Comparison of ENCODE assay signal across 8 cellular contexts in genomic region chr12:27245039-27245438, GRCh38. TPM values are rescaled to one million over a fixed set of nuclear protein-coding genes. Genes with fewer than 3 reads are reported as not detected.
A peak's percentile ranks its signal among the peaks of the same experiment; 100 is the strongest.
DNase-seq lines count a peak whose midpoint lies in the region; ATAC-seq and TF ChIP-seq lines count a peak whose summit lies in the region.

No MANE protein-coding gene starts in this region.

- peaks cover 4% of the 10 kb centered on the region for H3K36me3 Mint-ChIP-seq in activated B cell treated with CpG ODN at 0.5 μM for 24 hours (ENCODE audit: low read depth)
- peaks cover 28 to 39% of the 10 kb centered on the region in 2 donors for H3K36me3 Mint-ChIP-seq in stimulated activated naive B cell treated with anti-CD40 and anti-IgM and Interleukin-4, amounts not matched to agents 10 μg/mL and 1 μg/mL and 100 μg/mL, for 72 hours

- no peak for TF ChIP-seq CTCF in activated B cell treated with CpG ODN at 0.5 μM for 24 hours (IDR thresholded peaks at IDR 0.05)

- H3K4me1 Mint-ChIP-seq in activated B cell treated with CpG ODN at 0.5 μM for 24 hours = peaks cover 38% of the 10 kb centered on the region
- H3K4me1 Mint-ChIP-seq in stimulated activated naive B cell treated with anti-CD40 and anti-IgM and Interleukin-4, amounts not matched to agents 10 μg/mL and 1 μg/mL and 100 μg/mL, for 72 hours = peaks cover 24 to 46% of the 10 kb centered on the region in 2 donors

- no peak for ATAC-seq in activated B cell treated with CpG ODN at 0.5 μM for 24 hours (ENCODE audit: low read depth)
- ATAC-seq in stimulated activated naive B cell treated with anti-CD40 and anti-IgM and Interleukin-4, amounts not matched to agents 10 μg/mL and 1 μg/mL and 100 μg/mL, for 72 hours (replicated peaks) = no peak

- intact Hi-C loops in activated B cell treated with CpG ODN at 0.5 μM for 24 hours (cut with micrococcal nuclease) = loop anchor here (2.0 to 10.0 kb wide), 6 partner anchors 24 to 950 kb away; partner anchors contain the start of genes BMAL2, CCDC91, FGFR1OP2 and MRPS35

- DNase-seq in NOMO-1 treated with DMSO at 0.1 percent for 48 hours (lab: John Stamatoyannopoulos, UW; ENCODE audit: unreplicated experiment) = peak; percentile 31
- DNase-seq in NOMO-1 treated with dmso at 0.1 percent for 144 hours (lab: John Stamatoyannopoulos, UW; ENCODE audit: unreplicated experiment) = no peak
- no peak for DNase-seq in activated B cell treated with CpG ODN at 0.5 μM for 24 hours
- no peak for DNase-seq in stimulated activated naive B cell treated with anti-CD40 and anti-IgM and Interleukin-4, amounts not matched to agents 10 μg/mL and 1 μg/mL and 100 μg/mL, for 72 hours
- no peak for DNase-seq in COR-L47 (lab: John Stamatoyannopoulos, UW)
- no peak for DNase-seq in GF-D8 (lab: John Stamatoyannopoulos, UW)
- DNase-seq in SHP77 treated with DMSO at 0.1 percent for 48 hours (lab: John Stamatoyannopoulos, UW) = no peak

- H3K27ac Mint-ChIP-seq in activated B cell treated with CpG ODN at 0.5 μM for 24 hours = peak overlapping the region; percentile 95
- peak overlapping the region; percentile 98 for H3K27ac Mint-ChIP-seq in stimulated activated naive B cell treated with anti-CD40 and anti-IgM and Interleukin-4, amounts not matched to agents 10 μg/mL and 1 μg/mL and 100 μg/mL, for 72 hours

- POLR2A ChIA-PET in activated B cell treated with CpG ODN at 0.5 μM for 24 hours (lab: Charles Lee) = interaction anchor here (0.8 to 2.8 kb wide), 5 partner anchors 24 to 222 kb away, joined by 3 to 13 read pairs (median 6); partner anchors contain the start of gene MED21

- H3K4me3 Mint-ChIP-seq in activated B cell treated with CpG ODN at 0.5 μM for 24 hours = peak overlapping the region; percentile 98
- peak overlapping the region; percentile 95 to 96 for H3K4me3 Mint-ChIP-seq in stimulated activated naive B cell treated with anti-CD40 and anti-IgM and Interleukin-4, amounts not matched to agents 10 μg/mL and 1 μg/mL and 100 μg/mL, for 72 hours

- CTCF ChIA-PET in activated B cell treated with CpG ODN at 0.5 μM for 24 hours (lab: Charles Lee) = interaction anchor here (0.8 to 1.6 kb wide), 3 partner anchors 23 to 142 kb away, joined by 3 to 5 read pairs (median 3); no protein-coding TSS in a partner anchor

- H3K9me3 Mint-ChIP-seq in activated B cell treated with CpG ODN at 0.5 μM for 24 hours = no peaks in the 10 kb centered on the region
- H3K9me3 Mint-ChIP-seq in stimulated activated naive B cell treated with anti-CD40 and anti-IgM and Interleukin-4, amounts not matched to agents 10 μg/mL and 1 μg/mL and 100 μg/mL, for 72 hours = no peaks in the 10 kb centered on the region

- no peaks in the 10 kb centered on the region for H3K27me3 Mint-ChIP-seq in activated B cell treated with CpG ODN at 0.5 μM for 24 hours
- H3K27me3 Mint-ChIP-seq in stimulated activated naive B cell treated with anti-CD40 and anti-IgM and Interleukin-4, amounts not matched to agents 10 μg/mL and 1 μg/mL and 100 μg/mL, for 72 hours = no peaks in the 10 kb centered on the region

- peak overlapping the region; percentile 73 for H3K4me3 ChIP-seq in iPS-11a (ENCODE audit: low read depth, low read length)

RNA-seq across cellular contexts. Expression of gene STK38L, which starts 1.0 kb away (rescaled TPM):
- 24.2 and 26.3 TPM in 2 replicates for total RNA-seq in activated B cell treated with CpG ODN at 0.5 μM for 24 hours
